In genomic region chr18:22563098-22563707, GRCh38 we compare ENCODE assay signal across 8 cellular contexts.
DNase-seq lines count a peak whose midpoint lies in the region; ATAC-seq, FAIRE-seq and TF ChIP-seq lines count a peak whose summit lies in the region.

No MANE protein-coding gene starts in this region.

- no peaks in the 10 kb centered on the region for H3K36me3 ChIP-seq in endodermal cell (ENCODE audit: control insufficient read depth, insufficient read depth, low read length)

- FAIRE-seq in HTR-8/SVneo (lab: Jason Lieb, UNC) = peak; percentile 73

- H3K27ac ChIP-seq in endodermal cell (ENCODE audit: low read depth, low read length) = no peak overlapping the region

- H3K9me3 ChIP-seq in endodermal cell (ENCODE audit: control insufficient read depth, low read length) = no peaks in the 10 kb centered on the region

- H3K36me3 Mint-ChIP-seq in endodermal cell (ENCODE audit: low read depth) = no peaks in the 10 kb centered on the region

- peak; percentile 85 for TF ChIP-seq CTCF in endodermal cell (conservative IDR thresholded peaks at IDR 0.05)

- H3K4me3 Mint-ChIP-seq in endodermal cell = no peak overlapping the region

- H3K4me3 ChIP-seq in endodermal cell (ENCODE audit: low read length) = no peak overlapping the region

- WGBS in endodermal cell (ENCODE audit: insufficient coverage in 1 of 2, insufficient read length in 1 of 2), 2 experiments = 44 to 61% methylated on average over 4 to 6 of the region's 6 CpGs

- no peak overlapping the region for H3K27ac Mint-ChIP-seq in endodermal cell

- ATAC-seq in GM19351 (IDR thresholded peaks at IDR 0.05; ENCODE audit: unreplicated experiment) = peak; percentile 92
- ATAC-seq in HG03457 (IDR thresholded peaks at IDR 0.05; ENCODE audit: unreplicated experiment) = no peak

- H3K4me1 ChIP-seq in endodermal cell (ENCODE audit: control insufficient read depth, insufficient read depth, low read length) = peaks cover 5% of the 10 kb centered on the region

- no peak overlapping the region for H3K9ac ChIP-seq in endodermal cell (ENCODE audit: extremely low read depth, low read length, poor library complexity, severe bottlenecking)

- no peaks in the 10 kb centered on the region for H3K9me3 Mint-ChIP-seq in endodermal cell

- peaks cover 19% of the 10 kb centered on the region for H3K4me1 Mint-ChIP-seq in endodermal cell

- peaks cover 15% of the 10 kb centered on the region for H3K27me3 ChIP-seq in endodermal cell (ENCODE audit: control insufficient read depth, insufficient read depth, low read length, poor library complexity, severe bottlenecking)

- DNase-seq in D341Med (ENCODE audit: low spot score) (peak; percentile 79), HTR-8/SVneo (ENCODE audit: insufficient read length, low spot score) (peak; percentile 85), RKO (ENCODE audit: low spot score) (peak; percentile 88), endodermal cell (peak; percentile 56), medulla oblongata (ENCODE audit: extremely low spot score) (peak; percentile 74), OCI-M2 (lab: John Stamatoyannopoulos, UW; ENCODE audit: unreplicated experiment) (no peak)

- H3K27me3 Mint-ChIP-seq in endodermal cell (ENCODE audit: insufficient read depth) = peaks cover 45% of the 10 kb centered on the region
